8 cellular contexts compared by ENCODE assay signal in genomic region chr11:10366568-10367331, GRCh38.
DNase-seq lines count a peak whose midpoint lies in the region; ATAC-seq and TF ChIP-seq lines count a peak whose summit lies in the region.

No MANE protein-coding gene starts in this region.

- no peaks in the 10 kb centered on the region for H4K20me1 ChIP-seq in DND-41 (ENCODE audit: insufficient read depth, low read length)

- intact Hi-C loops in Right ventricle myocardium inferior (cut with DNase I) = loop anchor here (2.0 to 5.0 kb wide), 2 partner anchors 58 to 159 kb away; no protein-coding TSS in a partner anchor

- H3K27ac Mint-ChIP-seq in activated naive CD4-positive, alpha-beta T cell treated with anti-CD3 and anti-CD28 coated beads, Interleukin-2, amount 50 U/mL, for 24 hours = peak overlapping the region; percentile 49

- H3K4me3 ChIP-seq in DND-41 (ENCODE audit: low read depth in 1 of 2, low read length in 2 of 2) (no peak overlapping the region), SK-N-MC (no peak overlapping the region)

- TF ChIP-seq CTCF in DND-41 (IDR thresholded peaks at IDR 0.05; ENCODE audit: borderline replicate concordance, extremely low read depth, low read length, poor library complexity, severe bottlenecking) = peak; percentile 91

- H3K4me3 Mint-ChIP-seq in activated naive CD4-positive, alpha-beta T cell treated with anti-CD3 and anti-CD28 coated beads, Interleukin-2, amount 50 U/mL, for 24 hours = peak overlapping the region; percentile 5

- no peaks in the 10 kb centered on the region for H3K79me2 ChIP-seq in DND-41 (ENCODE audit: insufficient read depth, low read length)

- peaks cover 10% of the 10 kb centered on the region for H3K4me1 ChIP-seq in DND-41 (ENCODE audit: insufficient read depth, low read length)

- ATAC-seq in DND-41 (ENCODE audit: insufficient read depth, low read depth) (peak; percentile 95), Right ventricle myocardium inferior (peak; percentile 94)

- no peaks in the 10 kb centered on the region for H3K36me3 Mint-ChIP-seq in activated naive CD4-positive, alpha-beta T cell treated with anti-CD3 and anti-CD28 coated beads, Interleukin-2, amount 50 U/mL, for 24 hours

- H3K27me3 ChIP-seq in DND-41 (ENCODE audit: insufficient read depth, low read length, poor library complexity) = no peaks in the 10 kb centered on the region

- DNase-seq in DND-41 = peak; percentile 85
- DNase-seq in H4 (ENCODE audit: low spot score) = peak; percentile 96
- peak; percentile 97 for DNase-seq in M059J (ENCODE audit: low read depth)
- DNase-seq in SK-N-MC (ENCODE audit: low read depth, low spot score) = peak; percentile 35
- DNase-seq in Right ventricle myocardium inferior (ENCODE audit: missing footprints) = peak; percentile 82
- DNase-seq in putamen (ENCODE audit: low spot score) = peak; percentile 57
- no peak for DNase-seq in middle frontal gyrus (ENCODE audit: extremely low spot score, low spot score)

- H3K27me3 Mint-ChIP-seq in activated naive CD4-positive, alpha-beta T cell treated with anti-CD3 and anti-CD28 coated beads, Interleukin-2, amount 50 U/mL, for 24 hours = peaks cover 1% of the 10 kb centered on the region

- peaks cover 4% of the 10 kb centered on the region for H3K4me1 Mint-ChIP-seq in activated naive CD4-positive, alpha-beta T cell treated with anti-CD3 and anti-CD28 coated beads, Interleukin-2, amount 50 U/mL, for 24 hours

- H3K27ac ChIP-seq in DND-41 (ENCODE audit: low read length) = no peak overlapping the region
- H3K27ac ChIP-seq in SK-N-MC = no peak overlapping the region

- H2AFZ ChIP-seq in DND-41 (ENCODE audit: low read depth, low read length) = peak overlapping the region; percentile 4; the same call in 1 of the 2 replicates

- H3K9ac ChIP-seq in DND-41 (ENCODE audit: low read depth, low read length) = no peak overlapping the region
- no peak overlapping the region for H3K9ac ChIP-seq in SK-N-MC (ENCODE audit: insufficient read length)

- peaks cover 6% of the 10 kb centered on the region for H3K9me3 Mint-ChIP-seq in activated naive CD4-positive, alpha-beta T cell treated with anti-CD3 and anti-CD28 coated beads, Interleukin-2, amount 50 U/mL, for 24 hours

- no peaks in the 10 kb centered on the region for H3K36me3 ChIP-seq in DND-41 (ENCODE audit: insufficient read depth, low read length)
- no peaks in the 10 kb centered on the region for H3K36me3 ChIP-seq in SK-N-MC (ENCODE audit: insufficient read depth, low read length)

- no peaks in the 10 kb centered on the region for H3K9me3 ChIP-seq in DND-41 (ENCODE audit: insufficient read depth, low read length, severe bottlenecking)
- H3K9me3 ChIP-seq in SK-N-MC (ENCODE audit: low read depth, low read length) = no peaks in the 10 kb centered on the region

- peak overlapping the region; percentile 6; the same call in 1 of the 2 replicates for H3K4me2 ChIP-seq in DND-41 (ENCODE audit: insufficient read depth, low read length)
